9 cellular contexts compared by ENCODE assay signal in the genomic region with DNA sequence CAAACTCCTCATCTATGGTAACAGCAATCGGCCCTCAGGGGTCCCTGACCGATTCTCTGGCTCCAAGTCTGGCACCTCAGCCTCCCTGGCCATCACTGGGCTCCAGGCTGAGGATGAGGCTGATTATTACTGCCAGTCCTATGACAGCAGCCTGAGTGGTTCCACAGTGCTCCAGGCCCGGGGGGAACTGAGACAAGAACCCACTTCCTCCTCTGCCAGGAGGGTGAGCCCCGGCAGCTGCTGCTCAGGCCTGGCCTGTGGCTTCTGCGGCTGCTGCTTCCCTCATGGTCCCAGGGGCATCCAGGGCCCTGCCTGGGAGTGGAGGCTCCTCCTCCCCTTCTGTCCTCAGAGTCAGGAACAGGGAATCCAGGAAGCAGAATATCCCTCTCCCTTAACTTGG.
DNase-seq lines count a peak whose midpoint lies in the region; ATAC-seq and TF ChIP-seq lines count a peak whose summit lies in the region.
"Had no signal": no experiment of that assay in that cellular context is flagged by ENCODE, and none has a peak within 500 bp of the region (broad histone marks: within the 10 kb centered on the region; RNA-seq: fewer than 3 reads in every experiment).

No MANE protein-coding gene starts in this region.

- H3K27me3 ChIP-seq in testis: no peaks in the 10 kb centered on the region

- WGBS in testis, 2 donors: 40 to 45% methylated on average over 2 to 5 of the region's 5 CpGs

- TF ChIP-seq POLR2A in testis (IDR thresholded peaks at IDR 0.05): no peak

- no peak for TF ChIP-seq CTCF in testis (IDR thresholded peaks at IDR 0.05)

- intact Hi-C loops in testis (cut with DNase I; ENCODE audit: low total_unique reads): no loop called here

- peak; percentile 9 for DNase-seq in NCI-H82 treated with DMSO at 0.1 percent for 48 hours (lab: John Stamatoyannopoulos, UW; ENCODE audit: unreplicated experiment)
- peak; percentile 34 for DNase-seq in globus pallidus (ENCODE audit: low spot score)
- DNase-seq in testis: peak; percentile 47
- no peak for DNase-seq in dedifferentiated amniotic fluid mesenchymal stem cell (ENCODE audit: extremely low spot score)
- no peak for DNase-seq in GOT3 (lab: John Stamatoyannopoulos, UW)
- DNase-seq: activated CD4-positive, alpha-beta T cell treated with anti-CD3 and anti-CD28 coated beads, Interleukin-2, amount 50 U/mL, for 1 hour; central memory CD4-positive, alpha-beta T cell had no signal

- H3K9me3 ChIP-seq in testis: no peaks in the 10 kb centered on the region

- H3K27ac ChIP-seq in testis: no peak overlapping the region

- no peak overlapping the region for H3K4me3 ChIP-seq in testis

- H3K4me1 ChIP-seq in testis: no peaks in the 10 kb centered on the region

- peak; percentile 60 for ATAC-seq in GM21447 (IDR thresholded peaks at IDR 0.05; ENCODE audit: unreplicated experiment)
- ATAC-seq in GM18873 (IDR thresholded peaks at IDR 0.05; ENCODE audit: low FRiP score, unreplicated experiment): no peak

- no peaks in the 10 kb centered on the region for H3K36me3 ChIP-seq in testis (ENCODE audit: low read depth, missing control alignments)

Comparison
In these comparisons a context has a peak if more than half of its experiments do, and no peak if none do; other contexts are left out.
1. DNase-seq: peak in NCI-H82 treated with DMSO at 0.1 percent for 48 hours (single experiment), globus pallidus (single experiment) and testis (single experiment); none in dedifferentiated amniotic fluid mesenchymal stem cell (single experiment) and GOT3 (single experiment).